Comparison of ENCODE assay signal across 3 cellular contexts in the genomic region with DNA sequence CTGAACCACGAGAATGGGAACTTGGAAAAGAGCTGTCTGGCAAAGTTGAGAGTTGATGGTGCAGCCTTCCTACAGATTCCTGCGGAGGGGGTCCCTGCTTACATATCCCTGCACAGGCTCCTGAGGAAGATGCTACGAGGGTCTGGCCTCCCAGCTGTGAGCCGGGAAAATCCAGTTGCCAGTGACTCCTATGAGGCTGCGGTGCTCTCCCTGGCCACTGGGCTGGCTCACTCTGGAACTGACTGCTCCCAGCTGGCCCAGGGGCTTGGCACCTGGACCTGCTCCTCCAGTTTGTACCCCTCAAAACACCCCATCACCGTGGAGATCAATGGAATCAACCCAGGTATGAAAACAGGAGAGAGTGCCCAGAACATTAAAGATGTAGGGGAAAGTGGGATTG. TPM values are rescaled to one million over a fixed set of nuclear protein-coding genes. Genes with fewer than 3 reads are reported as not detected.
"Had no signal": no experiment of that assay in that cellular context is flagged by ENCODE, and none has a peak within 500 bp of the region (broad histone marks: within the 10 kb centered on the region; RNA-seq: fewer than 3 reads in every experiment).

No MANE protein-coding gene starts in this region.

RNA-seq across cellular contexts. Expression of a gene that starts 53.1 kb away (rescaled TPM):
- total RNA-seq: LHCN-M2, M059J, MCF 10A had no signal
